Comparison of ENCODE assay signal across 8 cellular contexts in genomic region chr17:78019367-78019975, GRCh38.
A peak's percentile ranks its signal among the peaks of the same experiment; 100 is the strongest.
DNase-seq lines count a peak whose midpoint lies in the region; ATAC-seq and TF ChIP-seq lines count a peak whose summit lies in the region.

No MANE protein-coding gene starts in this region.

- H3K27ac ChIP-seq in cardiac muscle cell, result no peak overlapping the region

- H3K27me3 ChIP-seq in cardiac muscle cell, result no peaks in the 10 kb centered on the region

- peaks cover 12% of the 10 kb centered on the region for H3K4me1 ChIP-seq in cardiac muscle cell (ENCODE audit: low read depth)

- TF ChIP-seq CTCF in cardiac muscle cell (IDR thresholded peaks at IDR 0.05; ENCODE audit: low read depth, low read length) (peak; percentile 53), natural killer cell (IDR thresholded peaks at IDR 0.05) (peak; percentile 65)

- no peaks in the 10 kb centered on the region for H3K36me3 Mint-ChIP-seq in natural killer cell
- H3K36me3 Mint-ChIP-seq in stimulated activated naive B cell treated with anti-CD40 and anti-IgM and Interleukin-4, amounts not matched to agents 10 μg/mL and 1 μg/mL and 100 μg/mL, for 72 hours, result peaks cover 0 to 4% of the 10 kb centered on the region in 2 donors

- no peaks in the 10 kb centered on the region for H3K9me3 Mint-ChIP-seq in natural killer cell
- H3K9me3 Mint-ChIP-seq in stimulated activated naive B cell treated with anti-CD40 and anti-IgM and Interleukin-4, amounts not matched to agents 10 μg/mL and 1 μg/mL and 100 μg/mL, for 72 hours, result no peaks in the 10 kb centered on the region

- intact Hi-C loops in cardiac septum (cut with DNase I), result loop anchor here (10.0 kb wide), 1 partner anchor 185 kb away; no protein-coding TSS in a partner anchor
- intact Hi-C loops in natural killer cell (cut with micrococcal nuclease), result no loop called here

- DNase-seq in cardiac muscle cell (ENCODE audit: low read depth in 1 of 2, low spot score in 1 of 2) (peak in 1 of 2 donors; percentile 58), cardiac septum (ENCODE audit: low spot score) (no peak), NCI-H446 treated with DMSO at 0.1 percent for 48 hours (lab: John Stamatoyannopoulos, UW) (peak; percentile 29), natural killer cell (no peak), AG08396 (ENCODE audit: low spot score) (no peak)
- peak; percentile 15 for DNase-seq in central memory CD4-positive, alpha-beta T cell
- DNase-seq in stimulated activated naive B cell treated with anti-CD40 and anti-IgM and Interleukin-4, amounts not matched to agents 10 μg/mL and 1 μg/mL and 100 μg/mL, for 72 hours, result no peak

- no peak overlapping the region for H3K27ac Mint-ChIP-seq in natural killer cell
- H3K27ac Mint-ChIP-seq in stimulated activated naive B cell treated with anti-CD40 and anti-IgM and Interleukin-4, amounts not matched to agents 10 μg/mL and 1 μg/mL and 100 μg/mL, for 72 hours, result no peak overlapping the region

- no peaks in the 10 kb centered on the region for H3K9me3 ChIP-seq in cardiac muscle cell (ENCODE audit: low read depth)

- H3K36me3 ChIP-seq in cardiac muscle cell, result no peaks in the 10 kb centered on the region

- H3K4me1 Mint-ChIP-seq in natural killer cell, result peaks cover 0 to 12% of the 10 kb centered on the region in 2 donors
- H3K4me1 Mint-ChIP-seq in stimulated activated naive B cell treated with anti-CD40 and anti-IgM and Interleukin-4, amounts not matched to agents 10 μg/mL and 1 μg/mL and 100 μg/mL, for 72 hours, result peaks cover 5 to 8% of the 10 kb centered on the region in 2 donors

- H3K27me3 Mint-ChIP-seq in natural killer cell (ENCODE audit: low read depth in 2 of 2), result no peaks in the 10 kb centered on the region
- H3K27me3 Mint-ChIP-seq in stimulated activated naive B cell treated with anti-CD40 and anti-IgM and Interleukin-4, amounts not matched to agents 10 μg/mL and 1 μg/mL and 100 μg/mL, for 72 hours, result no peaks in the 10 kb centered on the region

- no peak overlapping the region for H3K4me3 ChIP-seq in cardiac muscle cell

- ATAC-seq in natural killer cell (peak in 1 of 3 donors; percentile 44), HG03159 (IDR thresholded peaks at IDR 0.05; ENCODE audit: unreplicated experiment) (no peak)
- no peak for ATAC-seq in stimulated activated naive B cell treated with anti-CD40 and anti-IgM and Interleukin-4, amounts not matched to agents 10 μg/mL and 1 μg/mL and 100 μg/mL, for 72 hours (replicated peaks)

- no peak overlapping the region for H3K4me3 Mint-ChIP-seq in natural killer cell
- no peak overlapping the region for H3K4me3 Mint-ChIP-seq in stimulated activated naive B cell treated with anti-CD40 and anti-IgM and Interleukin-4, amounts not matched to agents 10 μg/mL and 1 μg/mL and 100 μg/mL, for 72 hours

Comparison
In these comparisons a context has a peak if more than half of its experiments do, and no peak if none do; other contexts are left out.
1. DNase-seq: peak in NCI-H446 treated with DMSO at 0.1 percent for 48 hours (single experiment) and central memory CD4-positive, alpha-beta T cell (single experiment); none in cardiac septum (single experiment), natural killer cell (single experiment), AG08396 (single experiment) and stimulated activated naive B cell treated with anti-CD40 and anti-IgM and Interleukin-4, amounts not matched to agents 10 μg/mL and 1 μg/mL and 100 μg/mL, for 72 hours (single experiment).